9 cellular contexts compared by ENCODE assay signal in the genomic region with DNA sequence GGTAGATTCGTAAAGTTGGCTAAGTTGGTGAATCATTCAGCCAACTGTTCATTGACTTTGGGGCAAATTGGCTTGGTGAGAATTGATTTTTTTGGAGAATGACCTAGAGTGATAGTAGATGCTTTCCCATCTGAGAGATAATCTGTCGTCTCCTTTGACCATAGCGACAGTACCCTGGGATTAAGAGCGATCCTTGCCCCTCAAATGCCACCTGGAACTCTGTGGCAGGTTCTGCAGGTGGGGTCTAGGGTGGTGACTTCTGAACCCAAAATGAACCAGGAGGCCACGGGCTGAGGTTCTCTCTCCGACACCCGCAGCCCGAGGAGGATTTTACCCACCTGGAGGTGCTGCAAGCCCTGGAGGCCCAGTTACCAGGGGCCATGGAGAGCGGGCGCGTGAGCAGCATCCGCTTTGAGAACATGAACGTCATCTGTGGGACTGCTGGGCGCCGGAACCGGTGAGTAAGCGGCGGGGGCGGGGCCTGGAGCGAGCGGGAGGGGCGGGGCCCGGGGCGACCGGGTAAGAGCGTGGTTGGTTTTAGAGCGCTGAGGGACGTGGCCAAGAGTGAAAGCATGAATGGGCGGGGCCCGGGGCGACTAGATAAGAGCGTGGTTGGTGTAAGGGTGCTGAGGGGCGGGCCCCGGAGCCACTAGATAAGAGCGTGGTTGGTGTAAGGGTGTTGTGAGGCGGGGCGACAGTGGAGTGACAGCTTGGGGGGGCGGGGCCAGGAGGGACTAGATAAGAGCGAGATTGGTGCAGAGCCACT. TPM values are rescaled to one million over a fixed set of nuclear protein-coding genes. Genes with fewer than 3 reads are reported as not detected.
DNase-seq lines count a peak whose midpoint lies in the region; TF ChIP-seq lines count a peak whose summit lies in the region.
"Had no signal": no experiment of that assay in that cellular context is flagged by ENCODE, and none has a peak within 500 bp of the region (broad histone marks: within the 10 kb centered on the region; RNA-seq: fewer than 3 reads in every experiment).

No MANE protein-coding gene starts in this region.

- peak overlapping the region; percentile 86 for H3K27ac ChIP-seq in cardiac muscle cell
- H3K27ac ChIP-seq in transverse colon: no peak overlapping the region

- H3K4me1 ChIP-seq in adipocyte (ENCODE audit: control insufficient read depth, insufficient read depth, low read length) (peaks cover 6% of the 10 kb centered on the region), cardiac muscle cell (ENCODE audit: low read depth) (peaks cover 8% of the 10 kb centered on the region), transverse colon (peaks cover 0 to 14% (median 11%) of the 10 kb centered on the region in 4 donors)

- peak overlapping the region; percentile 68 for H3K4me3 ChIP-seq in LNCaP clone FGC (ENCODE audit: low read depth, low read length)
- H3K4me3 ChIP-seq in adipocyte (ENCODE audit: low read length): peak overlapping the region; percentile 68
- peak overlapping the region; percentile 55 for H3K4me3 ChIP-seq in cardiac muscle cell
- no peak overlapping the region for H3K4me3 ChIP-seq in transverse colon

- no peak for TF ChIP-seq CTCF in LNCaP clone FGC (IDR thresholded peaks at IDR 0.05; ENCODE audit: control insufficient read depth, extremely low read depth, insufficient read depth)
- TF ChIP-seq CTCF in cardiac muscle cell (IDR thresholded peaks at IDR 0.05; ENCODE audit: low read depth, low read length): no peak
- no peak for TF ChIP-seq CTCF in transverse colon (IDR thresholded peaks at IDR 0.05)

- peak overlapping the region; percentile 34 for H3K9ac ChIP-seq in adipocyte (ENCODE audit: low read length)

- H3K9me3 ChIP-seq in adipocyte (ENCODE audit: control insufficient read depth, low read length) (peaks cover 13% of the 10 kb centered on the region), cardiac muscle cell (ENCODE audit: low read depth) (no peaks in the 10 kb centered on the region), transverse colon (no peaks in the 10 kb centered on the region)

- in situ Hi-C loops in transverse colon (cut with MboI; ENCODE audit: low pct_ligation_motif_present in 1 of 4, low pct_unique_long_range_greater_than_20kb in 1 of 4, low sequenced_read_pairs in 3 of 4): no loop called here

- H3K27me3 ChIP-seq in adipocyte (replicated peaks; ENCODE audit: control insufficient read depth, insufficient read depth, low read length): peaks cover 21% of the 10 kb centered on the region
- H3K27me3 ChIP-seq in cardiac muscle cell: no peaks in the 10 kb centered on the region
- peaks cover 65% of the 10 kb centered on the region for H3K27me3 ChIP-seq in transverse colon

- no peak for TF ChIP-seq POLR2A in transverse colon (IDR thresholded peaks at IDR 0.05)

- TF ChIP-seq EP300 in transverse colon (IDR thresholded peaks at IDR 0.05; ENCODE audit: low read depth): no peak

- H3K36me3 ChIP-seq in adipocyte (ENCODE audit: control insufficient read depth, insufficient read depth, low read length, severe bottlenecking) (no peaks in the 10 kb centered on the region), cardiac muscle cell (no peaks in the 10 kb centered on the region), transverse colon (no peaks in the 10 kb centered on the region)

- DNase-seq in GM04504 (ENCODE audit: low read depth): peak; percentile 77
- DNase-seq in LNCaP clone FGC (ENCODE audit: low read depth): peak; percentile 92
- peak in 4 of 5 donors; percentile 34 to 93 (median 58) for DNase-seq in T-helper 1 cell
- DNase-seq in adipocyte (ENCODE audit: low read depth): peak; percentile 96
- DNase-seq in cardiac muscle cell (ENCODE audit: low read depth in 1 of 2, low spot score in 1 of 2): peak; percentile 100
- peak; percentile 95 to 100 (median 98) for DNase-seq in posterior cingulate gyrus
- peak; percentile 68 for DNase-seq in transverse colon
- DNase-seq in HT-29 (ENCODE audit: low spot score): no peak

- WGBS in transverse colon (ENCODE audit: low coverage in 1 of 2), 2 donors: 10 to 31% methylated on average over 6 to 27 of the region's 39 CpGs

- intact Hi-C loops in posterior cingulate gyrus (cut with DNase I): loop anchor here (5.0 kb wide), 1 partner anchor 64 kb away; the partner anchor contains the start of gene CLEC11A
- intact Hi-C loops in transverse colon (cut with DNase I; ENCODE audit: low total_unique reads): no loop called here

RNA-seq across cellular contexts. Expression of gene C19orf81, which starts 8.6 kb away (rescaled TPM):
- total RNA-seq in cardiac muscle cell (23.5 and 36.8 TPM in 2 replicates), transverse colon (not detected)
- 42.2 and 67.4 TPM in 2 replicates for polyA plus RNA-seq in cardiac muscle cell
- total RNA-seq in HT-29 (2014; rRNA removed; shearing (Covaris generic)): not detected in 2 replicates
- total RNA-seq: urinary bladder had no signal

RNA-seq across cellular contexts. Expression of gene SYT3, which starts 18.2 kb away (rescaled TPM):
- 1.9 and 4.7 TPM in 2 replicates for total RNA-seq in cardiac muscle cell
- polyA plus RNA-seq in cardiac muscle cell: 2.1 and 4.3 TPM in 2 replicates
- total RNA-seq in transverse colon: under 1 TPM in 1 of 4 donors, not detected in 3; 0.64 TPM
- total RNA-seq in HT-29 (2014; rRNA removed; shearing (Covaris generic)): not detected in 2 replicates

Comparison
In these comparisons a context has a peak if more than half of its experiments do, and no peak if none do; other contexts are left out.
1. H3K4me3 ChIP-seq: peak in LNCaP clone FGC (single experiment), adipocyte (single experiment) and cardiac muscle cell (single experiment); none in transverse colon (0 of 4).
2. RNA of gene C19orf81, which starts 8.6 kb away (total RNA-seq): 23.5 to 36.8 TPM in cardiac muscle cell; not detected in transverse colon and not detected in HT-29; every median in the first group is over 10 times any median in the second.